1 cellular context compared by ENCODE assay signal in genomic region chr1:226061793-226062557, GRCh38.
TF ChIP-seq lines count a peak whose summit lies in the region.

No MANE protein-coding gene starts in this region.

TF ChIP-seq in HepG2, 621 proteins besides CTCF, POLR2A, EP300 and RAD21 (continued from another document and continues in another):
- TF ChIP-seq ZBTB33 (CRISPR knock-in tag; IDR thresholded peaks at IDR 0.05) (no peak), NR2C2 (CRISPR knock-in tag; IDR thresholded peaks at IDR 0.05; ENCODE audit: borderline replicate concordance) (peak; percentile 52; the same call in 1 of the 2 replicates), KDM4B (CRISPR knock-in tag; IDR thresholded peaks at IDR 0.05) (no peak), GATA4 (IDR thresholded peaks at IDR 0.05; ENCODE audit: borderline replicate concordance, low read depth) (no peak), HNRNPL (IDR thresholded peaks at IDR 0.05; ENCODE audit: low read depth, low read length) (no peak), POGZ (CRISPR knock-in tag; IDR thresholded peaks at IDR 0.05) (no peak), ZSCAN30 (CRISPR knock-in tag; IDR thresholded peaks at IDR 0.05) (no peak), IKZF5 (CRISPR knock-in tag; IDR thresholded peaks at IDR 0.05) (no peak), GMEB1 (CRISPR knock-in tag; IDR thresholded peaks at IDR 0.05; ENCODE audit: borderline replicate concordance) (peak; percentile 70; the same call in 1 of the 2 replicates), GPBP1L1 (CRISPR knock-in tag; IDR thresholded peaks at IDR 0.05) (no peak), NCOA5 (CRISPR knock-in tag; IDR thresholded peaks at IDR 0.05) (no peak), PTBP1 (IDR thresholded peaks at IDR 0.05; ENCODE audit: low read depth, low read length, poor library complexity, severe bottlenecking) (no peak), ZNF747 (CRISPR knock-in tag; IDR thresholded peaks at IDR 0.05; ENCODE audit: borderline replicate concordance) (no peak), ZHX1 (CRISPR knock-in tag; IDR thresholded peaks at IDR 0.05; ENCODE audit: low read depth) (no peak), IRF9 (CRISPR knock-in tag; IDR thresholded peaks at IDR 0.05; ENCODE audit: borderline replicate concordance) (no peak; the same call in 1 of the 2 replicates), TRAFD1 (CRISPR knock-in tag; IDR thresholded peaks at IDR 0.05; ENCODE audit: borderline replicate concordance) (no peak), ZKSCAN8 (CRISPR knock-in tag; IDR thresholded peaks at IDR 0.05; ENCODE audit: borderline replicate concordance) (0 out of 2 replicates have a peak, but pooled peaks have one; percentile 17), ZNF850 (CRISPR knock-in tag; conservative IDR thresholded peaks at IDR 0.05) (peak; percentile 79; the same call in 1 of the 2 replicates), AHDC1 (CRISPR knock-in tag; IDR thresholded peaks at IDR 0.05; ENCODE audit: borderline replicate concordance) (no peak; the same call in 1 of the 2 replicates), MTERF4 (CRISPR knock-in tag; IDR thresholded peaks at IDR 0.05) (no peak), ZNF224 (CRISPR knock-in tag; IDR thresholded peaks at IDR 0.05) (peak; percentile 78; the same call in 1 of the 2 replicates), ZNF136 (CRISPR knock-in tag; IDR thresholded peaks at IDR 0.05; ENCODE audit: low read depth) (no peak), ZNF605 (CRISPR knock-in tag; IDR thresholded peaks at IDR 0.05) (peak; percentile 69; the same call in 1 of the 2 replicates), SRY (CRISPR knock-in tag; IDR thresholded peaks at IDR 0.05) (peak; percentile 85), HIVEP1 (CRISPR knock-in tag; IDR thresholded peaks at IDR 0.05) (no peak), ZNF276 (CRISPR knock-in tag; IDR thresholded peaks at IDR 0.05; ENCODE audit: low read depth) (0 out of 2 replicates have a peak, but pooled peaks have one; percentile 66), GLI4 (CRISPR knock-in tag; IDR thresholded peaks at IDR 0.05; ENCODE audit: borderline replicate concordance) (no peak), ZNF589 (CRISPR knock-in tag; conservative IDR thresholded peaks at IDR 0.05) (no peak), ZNF275 (CRISPR knock-in tag; IDR thresholded peaks at IDR 0.05; ENCODE audit: borderline replicate concordance) (no peak), ZSCAN20 (CRISPR knock-in tag; IDR thresholded peaks at IDR 0.05; ENCODE audit: borderline replicate concordance) (peak; percentile 39; the same call in 1 of the 2 replicates), FOXC1 (CRISPR knock-in tag; IDR thresholded peaks at IDR 0.05; ENCODE audit: borderline replicate concordance) (0 out of 2 replicates have a peak, but pooled peaks have one; percentile 2)
